ENCODE assay signal across 8 cellular contexts in the genomic region with DNA sequence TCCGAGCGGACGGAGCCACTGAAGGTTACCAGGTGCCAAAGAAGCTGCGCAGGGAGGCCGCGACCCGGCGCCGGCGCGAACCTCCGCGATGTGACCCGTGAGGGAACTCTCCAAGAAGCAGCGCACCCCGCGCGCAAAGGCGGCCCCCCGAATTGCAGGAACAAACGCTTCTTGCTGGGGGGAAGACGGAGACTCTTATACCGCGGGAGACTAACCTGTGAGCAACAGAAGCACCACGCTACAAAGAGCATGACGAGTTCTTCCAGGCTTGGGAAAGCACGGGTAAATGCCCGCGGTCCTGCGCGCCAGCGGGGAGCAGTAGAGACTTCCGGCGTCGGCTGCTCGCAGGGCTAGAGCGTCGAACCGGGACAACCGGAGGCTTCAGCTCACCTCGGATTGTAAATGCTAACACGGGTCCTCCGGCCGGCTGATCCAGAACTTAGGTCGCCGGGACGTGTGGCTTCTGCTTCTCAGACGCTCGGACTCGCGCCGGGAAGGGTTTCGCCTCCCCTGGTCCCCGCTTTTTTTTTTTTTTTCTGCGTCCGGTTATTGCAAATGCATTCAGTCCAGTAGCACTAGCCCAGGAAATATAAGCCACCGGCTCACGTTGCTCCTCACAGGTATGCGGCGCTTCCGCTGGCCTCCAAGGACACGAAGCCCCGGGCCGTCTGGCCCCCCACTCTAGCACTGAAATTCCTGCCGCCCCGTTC.
A peak's percentile ranks its signal among the peaks of the same experiment; 100 is the strongest.
DNase-seq lines count a peak whose midpoint lies in the region; ATAC-seq and TF ChIP-seq lines count a peak whose summit lies in the region.

A gene with protein sequence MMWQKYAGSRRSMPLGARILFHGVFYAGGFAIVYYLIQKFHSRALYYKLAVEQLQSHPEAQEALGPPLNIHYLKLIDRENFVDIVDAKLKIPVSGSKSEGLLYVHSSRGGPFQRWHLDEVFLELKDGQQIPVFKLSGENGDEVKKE (minus strand): TSS at position 310 of the 710 bp plus-strand sequence. CDS start 80,909 bp downstream, outside the sequence.

- H3K4me3 ChIP-seq in OCI-LY3 (ENCODE audit: low read length): peak within 1 kb of the TSS; percentile 92

- H3K27me3 ChIP-seq in OCI-LY3 (ENCODE audit: low read depth, low read length): no peaks in the 10 kb centered on the region

- H3K4me2 ChIP-seq in OCI-LY3 (ENCODE audit: low read length): peak within 1 kb of the TSS; percentile 86

- peak within 1 kb of the TSS; percentile 88 for H3K9ac ChIP-seq in OCI-LY3 (ENCODE audit: low read length)

- H3K9me3 ChIP-seq in OCI-LY3 (ENCODE audit: insufficient read depth, low read length): no peaks in the 10 kb centered on the region

- peak within 1 kb of the TSS; percentile 43 for H3K27ac ChIP-seq in OCI-LY3 (ENCODE audit: low read length)

- H2AFZ ChIP-seq in OCI-LY3 (ENCODE audit: low read depth, low read length): peak within 1 kb of the TSS; percentile 89

- TF ChIP-seq CTCF in OCI-LY3 (IDR thresholded peaks at IDR 0.05; ENCODE audit: low read depth, low read length): no peak

- DNase-seq in DMS114 treated with DMSO at 0.1 percent for 48 hours (lab: John Stamatoyannopoulos, UW; ENCODE audit: unreplicated experiment) (peak; percentile 83), HuH-7.5 (ENCODE audit: low spot score) (peak; percentile 65), activated T-cell treated with anti-CD3 and anti-CD28 coated beads for 1 hour (ENCODE audit: low read depth) (peak; percentile 69), epidermal melanocyte (ENCODE audit: insufficient read length, low spot score) (peak; percentile 53), middle frontal gyrus (ENCODE audit: extremely low spot score, low spot score) (peak; percentile 79)
- peak; percentile 53 to 62 for DNase-seq in stimulated activated CD8-positive, alpha-beta memory T cell treated with anti-CD3 and anti-CD28 coated beads, Interleukin-2, amount 100 ng/mL, for 1 hour (ENCODE audit: low read depth in 2 of 2)

- peak; percentile 61 for ATAC-seq in GM21526 (IDR thresholded peaks at IDR 0.05; ENCODE audit: low FRiP score, unreplicated experiment)

- peaks cover 29% of the 10 kb centered on the region for H3K4me1 ChIP-seq in OCI-LY3 (ENCODE audit: low read length)

- peaks cover 48% of the 10 kb centered on the region for H3K79me2 ChIP-seq in OCI-LY3 (ENCODE audit: low read length)

- H3K36me3 ChIP-seq in OCI-LY3 (replicated peaks; ENCODE audit: low read depth, low read length): peaks cover 6% of the 10 kb centered on the region

- peaks cover 8% of the 10 kb centered on the region for H4K20me1 ChIP-seq in OCI-LY3 (ENCODE audit: insufficient read depth, low read length)

Comparison
In these comparisons a context has a peak if more than half of its experiments do, and no peak if none do; other contexts are left out.
1. Peak in every context shown above with its lines: DNase-seq, ATAC-seq, H3K4me3 ChIP-seq and H3K27ac ChIP-seq.